ENCODE assay signal across 28 cellular contexts in genomic region chr9:91067306-91067860, GRCh38.
"Had no signal": no experiment of that assay in that cellular context is flagged by ENCODE, and none has a peak within 500 bp of the region (broad histone marks: within the 10 kb centered on the region; RNA-seq: fewer than 3 reads in every experiment).

No MANE protein-coding gene starts in this region.

- H3K4me3 Mint-ChIP-seq: mesothelial cell of epicardium; naive B cell; natural killer cell; nephron progenitor cell; neural progenitor cell; stimulated activated naive B cell treated with anti-CD40 and anti-IgM and Interleukin-4, amounts not matched to agents 10 μg/mL and 1 μg/mL and 100 μg/mL, for 72 hours had no signal

- H3K36me3 Mint-ChIP-seq: mesothelial cell of epicardium, naive B cell, natural killer cell, neural progenitor cell had no signal

- H3K4me1 Mint-ChIP-seq: mesothelial cell of epicardium, naive B cell, natural killer cell had no signal

- DNase-seq: hippocampal formation; kidney; left ventricle myocardium inferior; mesendoderm; naive B cell; natural killer cell; nephron progenitor cell; occipital lobe; psoas muscle; right lobe of liver; stimulated activated CD4-positive, alpha-beta T cell treated with anti-CD3 and anti-CD28 coated beads, Interleukin-12 subunit alpha, Interleukin-12 subunit beta, amount 100 ng/mL, for 4 hours; stimulated activated CD4-positive, alpha-beta T cell treated with anti-CD3 and anti-CD28 coated beads, Interleukin-15, amount 100 ng/mL, for 24 hours; stimulated activated CD4-positive, alpha-beta T cell treated with anti-CD3 and anti-CD28 coated beads, Interleukin-2, amount 100 ng/mL, for 24 hours; stimulated activated CD4-positive, alpha-beta T cell treated with anti-CD3 and anti-CD28 coated beads, Interleukin-4, amount 100 ng/mL, for 1 hour; stimulated activated naive B cell treated with anti-CD40 and anti-IgM and Interleukin-4, amounts not matched to agents 10 μg/mL and 1 μg/mL and 100 μg/mL, for 72 hours; stimulated activated naive CD8-positive, alpha-beta T cell treated with anti-CD3 and anti-CD28 coated beads, Interleukin-15, Interleukin-2, amounts not matched to agents 100 U/mL and 50 U/mL, for 24 hours; stomach; testis; thyroid gland; transverse colon; upper lobe of right lung; uterus had no signal

- ATAC-seq: natural killer cell; psoas muscle; right lobe of liver; stimulated activated naive B cell treated with anti-CD40 and anti-IgM and Interleukin-4, amounts not matched to agents 10 μg/mL and 1 μg/mL and 100 μg/mL, for 72 hours; stimulated activated naive CD8-positive, alpha-beta T cell treated with anti-CD3 and anti-CD28 coated beads, Interleukin-15, Interleukin-2, amounts not matched to agents 100 U/mL and 50 U/mL, for 24 hours; upper lobe of right lung had no signal

- H3K27ac Mint-ChIP-seq: mesothelial cell of epicardium; natural killer cell; nephron progenitor cell; neural progenitor cell; stimulated activated naive B cell treated with anti-CD40 and anti-IgM and Interleukin-4, amounts not matched to agents 10 μg/mL and 1 μg/mL and 100 μg/mL, for 72 hours had no signal

- H3K4me3 ChIP-seq: left ventricle myocardium inferior, lung, neural progenitor cell, psoas muscle, right lobe of liver, skin epidermis, stomach, testis, thyroid gland, transverse colon, upper lobe of right lung, uterus had no signal

- H3K9me3 Mint-ChIP-seq: natural killer cell had no signal

- H3K27ac ChIP-seq: left ventricle myocardium inferior, neural progenitor cell, neutrophil, parathyroid adenoma, psoas muscle, right lobe of liver, skin epidermis, stomach, testis, thyroid gland, transverse colon, upper lobe of right lung, uterus had no signal
